Comparison of ENCODE assay signal across 35 cellular contexts in the genomic region with DNA sequence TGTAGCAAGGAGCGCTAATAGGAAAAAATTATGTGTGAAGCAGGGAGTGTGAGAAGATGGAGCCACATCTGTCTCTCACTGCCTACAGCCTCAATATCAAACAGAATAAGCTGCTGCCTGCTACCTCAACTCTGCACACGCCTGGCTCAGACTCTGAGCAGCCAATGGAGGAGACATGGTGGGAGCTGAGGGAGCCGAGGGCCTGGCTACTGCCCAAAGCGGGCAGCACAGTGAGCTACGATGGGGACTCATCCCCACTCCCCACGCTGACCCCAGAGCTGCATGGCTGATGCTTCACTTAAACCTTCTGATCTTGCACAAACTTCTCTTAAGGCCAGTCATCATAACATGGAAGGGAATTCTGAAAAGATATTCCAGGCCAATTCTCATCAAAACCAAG. TPM values are rescaled to one million over a fixed set of nuclear protein-coding genes. Genes with fewer than 3 reads are reported as not detected.
"Had no signal": no experiment of that assay in that cellular context is flagged by ENCODE, and none has a peak within 500 bp of the region (broad histone marks: within the 10 kb centered on the region; RNA-seq: fewer than 3 reads in every experiment).

No MANE protein-coding gene starts in this region.

- H3K9me3 Mint-ChIP-seq: activated B cell treated with CpG ODN at 0.5 μM for 24 hours; activated CD4-positive, alpha-beta memory T cell treated with anti-CD3 and anti-CD28 coated beads, Interleukin-2, amount 10 ng/mL, durations not matched to agents 7 days and 5 days; activated CD4-positive, alpha-beta T cell treated with anti-CD3 and anti-CD28 coated beads, Interleukin-2, amount 10 ng/mL, durations not matched to agents 7 days and 5 days; activated naive CD4-positive, alpha-beta T cell treated with anti-CD3 and anti-CD28 coated beads, Interleukin-2, amount 10 ng/mL, durations not matched to agents 7 days and 5 days; activated naive CD4-positive, alpha-beta T cell treated with anti-CD3 and anti-CD28 coated beads, Interleukin-2, amount 50 U/mL, for 24 hours; activated T-cell treated with anti-CD3 and anti-CD28 coated beads, Interleukin-2, amount 50 U/mL, for 24 hours; activated T-helper 2 cell treated with anti-CD3 and anti-CD28 coated beads, Interferon-gamma antibody, Interleukin-2, Interleukin-4, amounts not matched to agents 10 μg/mL and 5 μg/mL and 100 μg/mL, durations not matched to agents 14 hours and 24 hours and 36 hours; T-helper 1 cell treated with Interleukin-12 subunit alpha and Interleukin-12 subunit beta and Interleukin-4 antibody, amounts not matched to agents 30 μg/mL and 1 μg/mL, for 36 hours; T-helper 2 cell treated with Interferon-gamma antibody and Interleukin-4, amounts not matched to agents 5 μg/mL and 100 μg/mL, for 36 hours had no signal

- H3K4me3 Mint-ChIP-seq: activated B cell treated with CpG ODN at 0.5 μM for 24 hours; activated CD4-positive, alpha-beta memory T cell treated with anti-CD3 and anti-CD28 coated beads, Interleukin-2, amount 10 ng/mL, durations not matched to agents 7 days and 5 days; activated CD4-positive, alpha-beta T cell treated with anti-CD3 and anti-CD28 coated beads, Interleukin-2, amount 10 ng/mL, durations not matched to agents 7 days and 5 days; activated CD8-positive, alpha-beta memory T cell treated with anti-CD3 and anti-CD28 coated beads, Interleukin-2, amount 10 ng/mL, durations not matched to agents 7 days and 5 days; activated CD8-positive, alpha-beta T cell treated with anti-CD3 and anti-CD28 coated beads, Interleukin-2, amount 10 ng/mL, durations not matched to agents 7 days and 5 days; activated naive CD4-positive, alpha-beta T cell treated with anti-CD3 and anti-CD28 coated beads, Interleukin-2, amount 10 ng/mL, durations not matched to agents 7 days and 5 days; activated naive CD4-positive, alpha-beta T cell treated with anti-CD3 and anti-CD28 coated beads, Interleukin-2, amount 50 U/mL, for 24 hours; activated naive CD8-positive, alpha-beta T cell; activated T-cell treated with anti-CD3 and anti-CD28 coated beads, Interleukin-2, amount 50 U/mL, for 24 hours; T-helper 1 cell treated with Interleukin-12 subunit alpha and Interleukin-12 subunit beta and Interleukin-4 antibody, amounts not matched to agents 30 μg/mL and 1 μg/mL, for 36 hours; T-helper 2 cell treated with Interferon-gamma antibody and Interleukin-4, amounts not matched to agents 5 μg/mL and 100 μg/mL, for 36 hours had no signal

- H3K36me3 ChIP-seq: adrenal gland, brain microvascular endothelial cell, breast epithelium had no signal

- H3K27me3 ChIP-seq: adrenal gland, body of pancreas, brain microvascular endothelial cell, breast epithelium had no signal

- H3K27ac ChIP-seq: adrenal gland, body of pancreas, brain microvascular endothelial cell, breast epithelium, VCaP had no signal

- H3K27ac Mint-ChIP-seq: activated B cell treated with CpG ODN at 0.5 μM for 24 hours; activated CD4-positive, alpha-beta memory T cell treated with anti-CD3 and anti-CD28 coated beads, Interleukin-2, amount 10 ng/mL, durations not matched to agents 7 days and 5 days; activated CD4-positive, alpha-beta T cell treated with anti-CD3 and anti-CD28 coated beads, Interleukin-2, amount 10 ng/mL, durations not matched to agents 7 days and 5 days; activated CD8-positive, alpha-beta memory T cell treated with anti-CD3 and anti-CD28 coated beads, Interleukin-2, amount 10 ng/mL, durations not matched to agents 7 days and 5 days; activated CD8-positive, alpha-beta T cell treated with anti-CD3 and anti-CD28 coated beads, Interleukin-2, amount 10 ng/mL, durations not matched to agents 7 days and 5 days; activated naive CD4-positive, alpha-beta T cell treated with anti-CD3 and anti-CD28 coated beads, Interleukin-2, amount 10 ng/mL, durations not matched to agents 7 days and 5 days; activated naive CD4-positive, alpha-beta T cell treated with anti-CD3 and anti-CD28 coated beads, Interleukin-2, amount 50 U/mL, for 24 hours; activated naive CD8-positive, alpha-beta T cell; activated T-cell treated with anti-CD3 and anti-CD28 coated beads, Interleukin-2, amount 50 U/mL, for 24 hours; activated T-helper 2 cell treated with anti-CD3 and anti-CD28 coated beads, Interferon-gamma antibody, Interleukin-2, Interleukin-4, amounts not matched to agents 10 μg/mL and 5 μg/mL and 100 μg/mL, durations not matched to agents 14 hours and 24 hours and 36 hours; T-helper 1 cell treated with Interleukin-12 subunit alpha and Interleukin-12 subunit beta and Interleukin-4 antibody, amounts not matched to agents 30 μg/mL and 1 μg/mL, for 36 hours; T-helper 2 cell treated with Interferon-gamma antibody and Interleukin-4, amounts not matched to agents 5 μg/mL and 100 μg/mL, for 36 hours had no signal

- H3K36me3 Mint-ChIP-seq: activated CD8-positive, alpha-beta memory T cell treated with anti-CD3 and anti-CD28 coated beads, Interleukin-2, amount 10 ng/mL, durations not matched to agents 7 days and 5 days; activated naive CD4-positive, alpha-beta T cell treated with anti-CD3 and anti-CD28 coated beads, Interleukin-2, amount 10 ng/mL, durations not matched to agents 7 days and 5 days; activated naive CD4-positive, alpha-beta T cell treated with anti-CD3 and anti-CD28 coated beads, Interleukin-2, amount 50 U/mL, for 24 hours; activated naive CD8-positive, alpha-beta T cell had no signal

- ATAC-seq: activated CD8-positive, alpha-beta memory T cell treated with anti-CD3 and anti-CD28 coated beads, Interleukin-2, amount 10 ng/mL, durations not matched to agents 7 days and 5 days; activated CD8-positive, alpha-beta T cell treated with anti-CD3 and anti-CD28 coated beads, Interleukin-2, amount 10 ng/mL, durations not matched to agents 7 days and 5 days; body of pancreas had no signal

- H3K4me1 ChIP-seq: breast epithelium had no signal

- H3K9me3 ChIP-seq: adrenal gland, body of pancreas, breast epithelium had no signal

- H3K4me3 ChIP-seq: adrenal gland, body of pancreas, breast epithelium had no signal

- DNase-seq: activated B cell treated with CpG ODN at 0.5 μM for 24 hours; activated CD4-positive, alpha-beta memory T cell treated with anti-CD3 and anti-CD28 coated beads, Interleukin-2, amount 10 ng/mL, durations not matched to agents 7 days and 5 days; activated CD4-positive, alpha-beta T cell treated with anti-CD3 and anti-CD28 coated beads for 48 hours; activated CD4-positive, alpha-beta T cell treated with anti-CD3 and anti-CD28 coated beads, Interleukin-2, amount 10 ng/mL, durations not matched to agents 7 days and 5 days; activated CD4-positive, alpha-beta T cell treated with anti-CD3 and anti-CD28 coated beads, Interleukin-2, amount 50 U/mL, for 48 hours; activated CD4-positive, CD25-positive, alpha-beta regulatory T cell treated with anti-CD3 and anti-CD28 coated beads, Interleukin-2, amount 50 U/mL, for 72 hours; activated CD8-positive, alpha-beta memory T cell treated with anti-CD3 and anti-CD28 coated beads for 24 hours; activated CD8-positive, alpha-beta memory T cell treated with anti-CD3 and anti-CD28 coated beads, Interleukin-2, amount 10 ng/mL, durations not matched to agents 7 days and 5 days; activated CD8-positive, alpha-beta memory T cell treated with anti-CD3 and anti-CD28 coated beads, Interleukin-2, amount 50 U/mL, for 48 hours; activated CD8-positive, alpha-beta T cell treated with anti-CD3 and anti-CD28 coated beads, Interleukin-2, amount 10 ng/mL, durations not matched to agents 7 days and 5 days; activated effector memory CD4-positive, alpha-beta T cell treated with Interleukin-2 at 50 U/mL for 16 hours; activated gamma-delta T cell; activated naive CD4-positive, alpha-beta T cell treated with anti-CD3 and anti-CD28 coated beads, Interleukin-2, amount 10 ng/mL, durations not matched to agents 7 days and 5 days; activated naive CD4-positive, alpha-beta T cell treated with Interleukin-2 at 50 U/mL for 16 hours; activated T-cell treated with anti-CD3 and anti-CD28 coated beads, Interleukin-2, amount 50 U/mL, for 24 hours; activated T-cell treated with anti-CD3 and anti-CD28 coated beads, Interleukin-2, amount 50 U/mL, for 48 hours; adrenal gland; amniotic stem cell; body of pancreas; brain microvascular endothelial cell; central memory CD4-positive, alpha-beta T cell; T-helper 1 cell; T-helper 2 cell; T-helper 9 cell had no signal

- H3K27me3 Mint-ChIP-seq: activated B cell treated with CpG ODN at 0.5 μM for 24 hours; activated CD8-positive, alpha-beta memory T cell treated with anti-CD3 and anti-CD28 coated beads, Interleukin-2, amount 10 ng/mL, durations not matched to agents 7 days and 5 days; activated naive CD4-positive, alpha-beta T cell treated with anti-CD3 and anti-CD28 coated beads, Interleukin-2, amount 50 U/mL, for 24 hours; activated naive CD8-positive, alpha-beta T cell; activated T-cell treated with anti-CD3 and anti-CD28 coated beads, Interleukin-2, amount 50 U/mL, for 24 hours had no signal

- H3K4me1 Mint-ChIP-seq: activated naive CD4-positive, alpha-beta T cell treated with anti-CD3 and anti-CD28 coated beads, Interleukin-2, amount 50 U/mL, for 24 hours had no signal

RNA-seq across cellular contexts. Expression of gene PRSS22, which starts 14.0 kb away (rescaled TPM):
- total RNA-seq: activated B cell treated with CpG ODN at 0.5 μM for 24 hours; activated CD4-positive, alpha-beta memory T cell treated with anti-CD3 and anti-CD28 coated beads, Interleukin-2, amount 10 ng/mL, durations not matched to agents 7 days and 5 days; activated CD4-positive, alpha-beta T cell treated with anti-CD3 and anti-CD28 coated beads, Interleukin-2, amount 10 ng/mL, durations not matched to agents 7 days and 5 days; activated CD8-positive, alpha-beta memory T cell treated with anti-CD3 and anti-CD28 coated beads, Interleukin-2, amount 10 ng/mL, durations not matched to agents 7 days and 5 days; activated CD8-positive, alpha-beta T cell treated with anti-CD3 and anti-CD28 coated beads, Interleukin-2, amount 10 ng/mL, durations not matched to agents 7 days and 5 days; activated T-helper 2 cell treated with anti-CD3 and anti-CD28 coated beads, Interferon-gamma antibody, Interleukin-2, Interleukin-4, amounts not matched to agents 10 μg/mL and 5 μg/mL and 100 μg/mL, durations not matched to agents 14 hours and 24 hours and 36 hours; aorta; cardiac septum; cerebellum had no signal

RNA-seq across cellular contexts. Expression of gene ZG16B, which starts 41.8 kb away (rescaled TPM):
- total RNA-seq: astrocyte, body of pancreas, cardiac septum, cerebellum had no signal

RNA-seq across cellular contexts. Expression of gene PRSS21, which starts 54.9 kb away (rescaled TPM):
- total RNA-seq: aorta, astrocyte, cardiac septum, cerebellum had no signal
- polyA plus RNA-seq: aorta had no signal
